1 cellular context compared by ENCODE assay signal in the genomic region with DNA sequence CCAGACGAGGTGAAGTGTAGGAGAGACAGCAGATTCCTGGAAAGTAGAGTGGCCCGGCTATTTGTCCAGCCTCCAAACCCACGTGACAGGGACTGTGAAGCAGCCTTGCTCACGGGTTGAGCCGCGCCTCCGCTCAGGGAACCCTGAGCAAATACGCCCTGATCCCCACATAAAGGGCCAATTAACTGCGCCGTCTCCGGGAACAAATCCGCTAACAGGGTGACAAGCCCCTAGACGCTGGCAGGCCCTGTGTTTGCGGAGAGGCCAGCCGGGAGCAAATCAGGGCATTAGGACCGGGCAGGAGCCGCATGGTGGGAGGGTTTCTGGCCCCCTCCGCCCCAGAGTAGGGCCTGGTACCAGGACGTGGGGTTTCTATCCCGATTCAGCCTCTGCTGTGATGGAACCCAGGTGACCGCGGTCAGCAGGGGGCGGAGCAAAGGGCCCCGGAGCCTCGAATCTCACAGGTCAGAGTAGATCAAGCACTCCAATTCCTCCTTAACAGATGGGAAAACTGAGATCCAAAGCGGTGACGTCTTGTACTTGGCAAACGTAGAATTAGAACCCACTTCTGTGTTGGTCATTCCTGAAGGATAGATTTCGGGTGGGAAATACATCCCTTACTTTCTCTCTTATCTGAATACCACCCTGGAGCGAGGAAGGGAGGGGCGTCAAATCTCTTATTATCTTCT.
TF ChIP-seq lines count a peak whose summit lies in the region.

No MANE protein-coding gene starts in this region.

TF ChIP-seq in HCT116, 20 proteins besides CTCF, POLR2A, EP300 and RAD21:
- TF ChIP-seq, protein P1, sequence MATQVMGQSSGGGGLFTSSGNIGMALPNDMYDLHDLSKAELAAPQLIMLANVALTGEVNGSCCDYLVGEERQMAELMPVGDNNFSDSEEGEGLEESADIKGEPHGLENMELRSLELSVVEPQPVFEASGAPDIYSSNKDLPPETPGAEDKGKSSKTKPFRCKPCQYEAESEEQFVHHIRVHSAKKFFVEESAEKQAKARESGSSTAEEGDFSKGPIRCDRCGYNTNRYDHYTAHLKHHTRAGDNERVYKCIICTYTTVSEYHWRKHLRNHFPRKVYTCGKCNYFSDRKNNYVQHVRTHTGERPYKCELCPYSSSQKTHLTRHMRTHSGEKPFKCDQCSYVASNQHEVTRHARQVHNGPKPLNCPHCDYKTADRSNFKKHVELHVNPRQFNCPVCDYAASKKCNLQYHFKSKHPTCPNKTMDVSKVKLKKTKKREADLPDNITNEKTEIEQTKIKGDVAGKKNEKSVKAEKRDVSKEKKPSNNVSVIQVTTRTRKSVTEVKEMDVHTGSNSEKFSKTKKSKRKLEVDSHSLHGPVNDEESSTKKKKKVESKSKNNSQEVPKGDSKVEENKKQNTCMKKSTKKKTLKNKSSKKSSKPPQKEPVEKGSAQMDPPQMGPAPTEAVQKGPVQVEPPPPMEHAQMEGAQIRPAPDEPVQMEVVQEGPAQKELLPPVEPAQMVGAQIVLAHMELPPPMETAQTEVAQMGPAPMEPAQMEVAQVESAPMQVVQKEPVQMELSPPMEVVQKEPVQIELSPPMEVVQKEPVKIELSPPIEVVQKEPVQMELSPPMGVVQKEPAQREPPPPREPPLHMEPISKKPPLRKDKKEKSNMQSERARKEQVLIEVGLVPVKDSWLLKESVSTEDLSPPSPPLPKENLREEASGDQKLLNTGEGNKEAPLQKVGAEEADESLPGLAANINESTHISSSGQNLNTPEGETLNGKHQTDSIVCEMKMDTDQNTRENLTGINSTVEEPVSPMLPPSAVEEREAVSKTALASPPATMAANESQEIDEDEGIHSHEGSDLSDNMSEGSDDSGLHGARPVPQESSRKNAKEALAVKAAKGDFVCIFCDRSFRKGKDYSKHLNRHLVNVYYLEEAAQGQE (IDR thresholded peaks at IDR 0.05; ENCODE audit: low read depth): no peak
- TF ChIP-seq, protein P2, sequence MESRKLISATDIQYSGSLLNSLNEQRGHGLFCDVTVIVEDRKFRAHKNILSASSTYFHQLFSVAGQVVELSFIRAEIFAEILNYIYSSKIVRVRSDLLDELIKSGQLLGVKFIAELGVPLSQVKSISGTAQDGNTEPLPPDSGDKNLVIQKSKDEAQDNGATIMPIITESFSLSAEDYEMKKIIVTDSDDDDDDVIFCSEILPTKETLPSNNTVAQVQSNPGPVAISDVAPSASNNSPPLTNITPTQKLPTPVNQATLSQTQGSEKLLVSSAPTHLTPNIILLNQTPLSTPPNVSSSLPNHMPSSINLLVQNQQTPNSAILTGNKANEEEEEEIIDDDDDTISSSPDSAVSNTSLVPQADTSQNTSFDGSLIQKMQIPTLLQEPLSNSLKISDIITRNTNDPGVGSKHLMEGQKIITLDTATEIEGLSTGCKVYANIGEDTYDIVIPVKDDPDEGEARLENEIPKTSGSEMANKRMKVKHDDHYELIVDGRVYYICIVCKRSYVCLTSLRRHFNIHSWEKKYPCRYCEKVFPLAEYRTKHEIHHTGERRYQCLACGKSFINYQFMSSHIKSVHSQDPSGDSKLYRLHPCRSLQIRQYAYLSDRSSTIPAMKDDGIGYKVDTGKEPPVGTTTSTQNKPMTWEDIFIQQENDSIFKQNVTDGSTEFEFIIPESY (IDR thresholded peaks at IDR 0.05; ENCODE audit: extremely low read depth, insufficient replicate concordance, low read length): no peak
- TF ChIP-seq CEBPB (IDR thresholded peaks at IDR 0.05; ENCODE audit: low read depth) (no peak), POLR2AphosphoS5 (IDR thresholded peaks at IDR 0.05; ENCODE audit: low read depth, low read length) (no peak), EZH2phosphoT487 (IDR thresholded peaks at IDR 0.05; ENCODE audit: borderline replicate concordance) (no peak), SP1 (IDR thresholded peaks at IDR 0.05; ENCODE audit: low read depth) (no peak), YY1 (IDR thresholded peaks at IDR 0.05; ENCODE audit: extremely low read depth, insufficient replicate concordance, low read depth, low read length) (no peak), TCF7L2 (IDR thresholded peaks at IDR 0.05; ENCODE audit: borderline replicate concordance, extremely low read depth, insufficient read depth, insufficient read length) (no peak)
